Comparison of ENCODE assay signal across 6 cellular contexts in the genomic region with DNA sequence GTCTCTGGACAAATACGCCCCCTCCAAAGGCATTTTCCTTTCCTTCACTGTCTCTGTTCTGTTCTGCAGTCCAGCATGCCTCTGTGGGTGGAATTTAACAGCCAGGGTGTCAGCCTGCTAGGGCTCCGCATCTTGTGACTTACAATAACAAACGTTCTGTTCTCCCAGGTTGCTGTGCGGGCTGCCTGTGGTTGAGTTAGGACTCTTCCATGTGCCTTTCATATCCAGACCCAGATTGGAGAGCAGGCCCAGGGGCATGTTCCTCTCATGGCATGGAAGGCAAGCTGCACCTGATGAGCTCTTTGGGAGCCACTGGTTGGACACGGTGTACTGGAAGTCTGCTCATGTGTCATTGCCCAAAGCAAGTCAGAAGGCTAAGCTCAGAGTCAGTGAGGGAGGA.
DNase-seq lines count a peak whose midpoint lies in the region; ATAC-seq and TF ChIP-seq lines count a peak whose summit lies in the region.
"Not testable (repeated sequence)": the region's sequence is repeated elsewhere in the genome, so short reads cannot be mapped to it uniquely, and the experiment has no call there.

No MANE protein-coding gene starts in this region.

- H3K27me3 Mint-ChIP-seq in activated CD4-positive, alpha-beta T cell treated with anti-CD3 and anti-CD28 coated beads, Interleukin-2, amount 10 ng/mL, durations not matched to agents 24 days and 14 days; osteocyte (ENCODE audit: unreplicated experiment); stimulated activated memory B cell treated with anti-CD40 and anti-IgM and Interleukin-4, amounts not matched to agents 10 μg/mL and 1 μg/mL and 100 μg/mL, for 72 hours: not testable (repeated sequence)

- not testable (repeated sequence) for H3K36me3 ChIP-seq in esophagus muscularis mucosa; lung (ENCODE audit: control insufficient read depth in 2 of 2, insufficient read depth in 2 of 2, low read length in 2 of 2)

- H3K27ac ChIP-seq in esophagus muscularis mucosa (replicated peaks in 1 of 4); lung (ENCODE audit: low read depth in 1 of 2, low read length in 1 of 2): not testable (repeated sequence)

- H3K27me3 ChIP-seq in esophagus muscularis mucosa, result peaks cover 0 to 35% (median 0%) of the 10 kb centered on the region in 4 donors
- not testable (repeated sequence) for H3K27me3 ChIP-seq in lung (ENCODE audit: control insufficient read depth, insufficient read depth)

- not testable (repeated sequence) for TF ChIP-seq CTCF in esophagus muscularis mucosa (IDR thresholded peaks at IDR 0.05); lung (IDR thresholded peaks at IDR 0.05; ENCODE audit: control extremely low read depth, extremely low read depth); osteocyte (IDR thresholded peaks at IDR 0.05)

- H3K4me3 ChIP-seq in esophagus muscularis mucosa, lung: not testable (repeated sequence)

- TF ChIP-seq EP300 in esophagus muscularis mucosa (IDR thresholded peaks at IDR 0.05), result not testable (repeated sequence)

- not testable (repeated sequence) for H3K36me3 Mint-ChIP-seq in activated CD4-positive, alpha-beta T cell treated with anti-CD3 and anti-CD28 coated beads, Interleukin-2, amount 10 ng/mL, durations not matched to agents 24 days and 14 days (ENCODE audit: low read depth); osteocyte (ENCODE audit: unreplicated experiment); stimulated activated memory B cell treated with anti-CD40 and anti-IgM and Interleukin-4, amounts not matched to agents 10 μg/mL and 1 μg/mL and 100 μg/mL, for 72 hours

- H3K27ac Mint-ChIP-seq in activated CD4-positive, alpha-beta T cell treated with anti-CD3 and anti-CD28 coated beads, Interleukin-2, amount 10 ng/mL, durations not matched to agents 24 days and 14 days; osteocyte (ENCODE audit: unreplicated experiment); stimulated activated memory B cell treated with anti-CD40 and anti-IgM and Interleukin-4, amounts not matched to agents 10 μg/mL and 1 μg/mL and 100 μg/mL, for 72 hours: not testable (repeated sequence)

- DNase-seq in activated CD4-positive, alpha-beta T cell treated with anti-CD3 and anti-CD28 coated beads, Interleukin-2, amount 10 ng/mL, durations not matched to agents 24 days and 14 days, result peak; percentile 56
- DNase-seq in esophagus muscularis mucosa (ENCODE audit: extremely low spot score), result peak; percentile 93
- DNase-seq in lung (ENCODE audit: low spot score), result peak; percentile 31
- peak; percentile 10 for DNase-seq in mucosa of gallbladder (ENCODE audit: low spot score)
- peak; percentile 87 for DNase-seq in osteocyte (ENCODE audit: extremely low spot score, unreplicated experiment)

- peaks cover 55% of the 10 kb centered on the region for H3K9me3 Mint-ChIP-seq in activated CD4-positive, alpha-beta T cell treated with anti-CD3 and anti-CD28 coated beads, Interleukin-2, amount 10 ng/mL, durations not matched to agents 24 days and 14 days
- peaks cover 81% of the 10 kb centered on the region for H3K9me3 Mint-ChIP-seq in osteocyte (ENCODE audit: unreplicated experiment)
- H3K9me3 Mint-ChIP-seq in stimulated activated memory B cell treated with anti-CD40 and anti-IgM and Interleukin-4, amounts not matched to agents 10 μg/mL and 1 μg/mL and 100 μg/mL, for 72 hours, result peaks cover 11% of the 10 kb centered on the region

- 72% methylated on average over 5 of the region's 5 CpGs for WGBS in esophagus muscularis mucosa
- WGBS in lung, 2 donors, result 72 to 77% methylated on average over 5 of the region's 5 CpGs

- H3K4me1 Mint-ChIP-seq in activated CD4-positive, alpha-beta T cell treated with anti-CD3 and anti-CD28 coated beads, Interleukin-2, amount 10 ng/mL, durations not matched to agents 24 days and 14 days; osteocyte (ENCODE audit: unreplicated experiment); stimulated activated memory B cell treated with anti-CD40 and anti-IgM and Interleukin-4, amounts not matched to agents 10 μg/mL and 1 μg/mL and 100 μg/mL, for 72 hours: not testable (repeated sequence)

- H3K9me3 ChIP-seq in esophagus muscularis mucosa (peaks cover 0 to 15% (median 0%) of the 10 kb centered on the region in 4 donors), lung (ENCODE audit: control insufficient read depth in 2 of 2, insufficient read depth in 1 of 2, low read length in 1 of 2) (peaks cover 4 to 10% of the 10 kb centered on the region in 2 donors)

- TF ChIP-seq POLR2A in esophagus muscularis mucosa (IDR thresholded peaks at IDR 0.05; ENCODE audit: low read depth), result not testable (repeated sequence)

- not testable (repeated sequence) for H3K4me1 ChIP-seq in esophagus muscularis mucosa; lung (ENCODE audit: control insufficient read depth in 2 of 2, insufficient read depth in 2 of 2, low read length in 2 of 2)

- intact Hi-C loops in activated CD4-positive, alpha-beta T cell treated with anti-CD3 and anti-CD28 coated beads, Interleukin-2, amount 10 ng/mL, durations not matched to agents 24 days and 14 days (cut with micrococcal nuclease); esophagus muscularis mucosa (cut with DNase I): not testable (repeated sequence)

- ATAC-seq in lung (ENCODE audit: insufficient read depth, low FRiP score), result not testable (repeated sequence)
- ATAC-seq in stimulated activated memory B cell treated with anti-CD40 and anti-IgM and Interleukin-4, amounts not matched to agents 10 μg/mL and 1 μg/mL and 100 μg/mL, for 72 hours, result peak; percentile 2

- H3K4me3 Mint-ChIP-seq in activated CD4-positive, alpha-beta T cell treated with anti-CD3 and anti-CD28 coated beads, Interleukin-2, amount 10 ng/mL, durations not matched to agents 24 days and 14 days; osteocyte (ENCODE audit: unreplicated experiment); stimulated activated memory B cell treated with anti-CD40 and anti-IgM and Interleukin-4, amounts not matched to agents 10 μg/mL and 1 μg/mL and 100 μg/mL, for 72 hours: not testable (repeated sequence)

Comparison
In these comparisons a context has a peak if more than half of its experiments do, and no peak if none do; other contexts are left out.
1. DNase-seq: peak in every context shown above with its lines; median percentile 93 in esophagus muscularis mucosa; 87 in osteocyte; 56 in activated CD4-positive, alpha-beta T cell treated with anti-CD3 and anti-CD28 coated beads, Interleukin-2, amount 10 ng/mL, durations not matched to agents 24 days and 14 days; 31 in lung; 10 in mucosa of gallbladder.